In genomic region chr6:71478834-71479541, GRCh38 we compare ENCODE assay signal across 9 cellular contexts.
DNase-seq lines count a peak whose midpoint lies in the region; ATAC-seq and TF ChIP-seq lines count a peak whose summit lies in the region.
"Had no signal": no experiment of that assay in that cellular context is flagged by ENCODE, and none has a peak within 500 bp of the region (broad histone marks: within the 10 kb centered on the region; RNA-seq: fewer than 3 reads in every experiment).

No MANE protein-coding gene starts in this region.

- H3K27me3 ChIP-seq in Caco-2 (replicated peaks; ENCODE audit: control insufficient read depth, insufficient read depth, low read length) (no peaks in the 10 kb centered on the region), SJSA1 (replicated peaks) (no peaks in the 10 kb centered on the region), osteoblast (ENCODE audit: insufficient read depth, low read length) (no peaks in the 10 kb centered on the region)
- no peaks in the 10 kb centered on the region for H3K27me3 ChIP-seq in naive thymus-derived CD4-positive, alpha-beta T cell (ENCODE audit: control insufficient read depth in 2 of 2, insufficient read depth in 2 of 2, low read length in 2 of 2)

- CTCF ChIA-PET in Caco-2 (lab: Charles Lee): no interaction called here
- CTCF ChIA-PET in naive thymus-derived CD4-positive, alpha-beta T cell (lab: Charles Lee): no interaction called here

- TF ChIP-seq CTCF in Caco-2 (IDR thresholded peaks at IDR 0.05; ENCODE audit: insufficient read depth in 1 of 2, low read depth in 1 of 2, low read length in 1 of 2, severe bottlenecking in 1 of 2, unreplicated experiment in 1 of 2) (no peak), fibroblast of mammary gland (conservative IDR thresholded peaks at IDR 0.05; ENCODE audit: control insufficient read depth, insufficient read depth, low read depth, low read length) (no peak), osteoblast (IDR thresholded peaks at IDR 0.05; ENCODE audit: extremely low read depth, low read depth, low read length) (no peak)

- H3K36me3 Mint-ChIP-seq in Caco-2 (ENCODE audit: insufficient read depth, unreplicated experiment): no peaks in the 10 kb centered on the region
- no peaks in the 10 kb centered on the region for H3K36me3 Mint-ChIP-seq in naive thymus-derived CD4-positive, alpha-beta T cell

- H3K27me3 Mint-ChIP-seq in Caco-2 (ENCODE audit: insufficient read depth, unreplicated experiment): no peaks in the 10 kb centered on the region
- H3K27me3 Mint-ChIP-seq in naive thymus-derived CD4-positive, alpha-beta T cell: peaks cover 0 to 11% (median 2%) of the 10 kb centered on the region in 5 donors

- POLR2A ChIA-PET in Caco-2 (lab: Charles Lee): interaction anchor here (1.0 kb wide), 1 partner anchor 11 kb away, joined by 3 read pairs; no protein-coding TSS in a partner anchor
- POLR2A ChIA-PET in naive thymus-derived CD4-positive, alpha-beta T cell (lab: Charles Lee): no interaction called here

- H3K79me2 ChIP-seq in osteoblast (ENCODE audit: insufficient read depth, low read length): no peaks in the 10 kb centered on the region

- H3K4me1 ChIP-seq in Caco-2 (peaks cover 15% of the 10 kb centered on the region), SJSA1 (replicated peaks) (peaks cover 58% of the 10 kb centered on the region), osteoblast (ENCODE audit: insufficient read depth, low read length) (peaks cover 53% of the 10 kb centered on the region)
- H3K4me1 ChIP-seq in naive thymus-derived CD4-positive, alpha-beta T cell (ENCODE audit: control insufficient read depth in 2 of 2, insufficient read depth in 2 of 2, low read length in 2 of 2): no peaks in the 10 kb centered on the region

- H3K4me3 Mint-ChIP-seq in Caco-2 (ENCODE audit: unreplicated experiment): peak overlapping the region; percentile 0
- H3K4me3 Mint-ChIP-seq in naive thymus-derived CD4-positive, alpha-beta T cell: no peak overlapping the region

- no peak overlapping the region for H3K4me3 ChIP-seq in Caco-2 (ENCODE audit: low read depth, low read length)
- no peak overlapping the region for H3K4me3 ChIP-seq in SJSA1
- H3K4me3 ChIP-seq in fibroblast of mammary gland (ENCODE audit: control insufficient read depth, low read depth, low read length): no peak overlapping the region
- no peak overlapping the region for H3K4me3 ChIP-seq in osteoblast (ENCODE audit: insufficient read depth, low read length)
- H3K4me3 ChIP-seq in naive thymus-derived CD4-positive, alpha-beta T cell (ENCODE audit: low read length): no peak overlapping the region

- DNase-seq in Caco-2: peak in 1 of 2 experiments; percentile 11
- DNase-seq in SJSA1 (ENCODE audit: low read depth in 1 of 2, low spot score in 2 of 2): peak; percentile 61 to 98
- DNase-seq in fibroblast of mammary gland (ENCODE audit: low read depth): peak; percentile 92
- DNase-seq in osteoblast (ENCODE audit: insufficient read length, low spot score, missing footprints): peak; percentile 5
- DNase-seq in naive thymus-derived CD4-positive, alpha-beta T cell: no peak
- DNase-seq in NCI-H1417 (lab: John Stamatoyannopoulos, UW): no peak
- no peak for DNase-seq in mucosa of gallbladder (ENCODE audit: low spot score)
- DNase-seq: activated CD8-positive, alpha-beta memory T cell treated with anti-CD3 and anti-CD28 coated beads, Interleukin-2, amount 50 U/mL, for 4 hours had no signal

- intact Hi-C loops in Caco-2 (cut with micrococcal nuclease; ENCODE audit: unreplicated experiment): no loop called here
- intact Hi-C loops in naive thymus-derived CD4-positive, alpha-beta T cell (cut with micrococcal nuclease): no loop called here

- no peaks in the 10 kb centered on the region for H3K36me3 ChIP-seq in Caco-2 (ENCODE audit: control insufficient read depth, insufficient read depth, low read length)
- no peaks in the 10 kb centered on the region for H3K36me3 ChIP-seq in SJSA1
- no peaks in the 10 kb centered on the region for H3K36me3 ChIP-seq in osteoblast (ENCODE audit: insufficient read depth, low read length)
- no peaks in the 10 kb centered on the region for H3K36me3 ChIP-seq in naive thymus-derived CD4-positive, alpha-beta T cell (ENCODE audit: control insufficient read depth in 2 of 3, insufficient read depth in 3 of 3, low read length in 3 of 3)

- H3K9me3 ChIP-seq in Caco-2 (no peaks in the 10 kb centered on the region), SJSA1 (replicated peaks) (no peaks in the 10 kb centered on the region), osteoblast (ENCODE audit: low read depth, low read length) (no peaks in the 10 kb centered on the region)
- H3K9me3 ChIP-seq in naive thymus-derived CD4-positive, alpha-beta T cell (ENCODE audit: control insufficient read depth in 2 of 3, low read length in 3 of 3): no peaks in the 10 kb centered on the region

- H3K9me3 Mint-ChIP-seq in Caco-2 (ENCODE audit: unreplicated experiment): peaks cover 10% of the 10 kb centered on the region
- H3K9me3 Mint-ChIP-seq in naive thymus-derived CD4-positive, alpha-beta T cell: peaks cover 0 to 9% (median 0%) of the 10 kb centered on the region in 11 donors

- H4K20me1 ChIP-seq in osteoblast (ENCODE audit: insufficient read depth, low read length): no peaks in the 10 kb centered on the region

- peaks cover 30% of the 10 kb centered on the region for H3K4me1 Mint-ChIP-seq in Caco-2 (ENCODE audit: low read depth, unreplicated experiment)
- no peaks in the 10 kb centered on the region for H3K4me1 Mint-ChIP-seq in naive thymus-derived CD4-positive, alpha-beta T cell

- peak overlapping the region; percentile 68 for H3K4me2 ChIP-seq in osteoblast (ENCODE audit: insufficient read depth, low read length)

- peak overlapping the region; percentile 74 for H3K27ac Mint-ChIP-seq in Caco-2 (ENCODE audit: unreplicated experiment)
- no peak overlapping the region for H3K27ac Mint-ChIP-seq in naive thymus-derived CD4-positive, alpha-beta T cell

- H3K27ac ChIP-seq in SJSA1 (peak overlapping the region; percentile 96), osteoblast (ENCODE audit: low read depth, low read length) (peak overlapping the region; percentile 90)
- H3K27ac ChIP-seq in naive thymus-derived CD4-positive, alpha-beta T cell (ENCODE audit: low read depth, low read length): no peak overlapping the region

- H2AFZ ChIP-seq in osteoblast (ENCODE audit: low read length): peak overlapping the region; percentile 49

- BruUV-seq in Caco-2 (replicated peaks; lab: Mats Ljungman, UMichigan): no TSS peak

- ATAC-seq in HG02885 (IDR thresholded peaks at IDR 0.05; ENCODE audit: poor library complexity, unreplicated experiment): no peak
- no peak for ATAC-seq in naive thymus-derived CD4-positive, alpha-beta T cell

Comparison
In these comparisons a context has a peak if more than half of its experiments do, and no peak if none do; other contexts are left out.
1. DNase-seq: peak in SJSA1 (2 of 2), fibroblast of mammary gland (single experiment) and osteoblast (single experiment); none in naive thymus-derived CD4-positive, alpha-beta T cell (0 of 9), NCI-H1417 (0 of 3) and mucosa of gallbladder (single experiment).